ENCODE assay signal across 25 cellular contexts in genomic region chr1:34631126-34631525, GRCh38.
"Had no signal": no experiment of that assay in that cellular context is flagged by ENCODE, and none has a peak within 500 bp of the region (broad histone marks: within the 10 kb centered on the region; RNA-seq: fewer than 3 reads in every experiment).

No MANE protein-coding gene starts in this region.

- H3K4me1 Mint-ChIP-seq: memory B cell; naive thymus-derived CD4-positive, alpha-beta T cell; stimulated activated memory B cell treated with anti-CD40 and anti-IgM and Interleukin-4, amounts not matched to agents 10 μg/mL and 1 μg/mL and 100 μg/mL, for 72 hours; stimulated activated naive CD8-positive, alpha-beta T cell treated with anti-CD3 and anti-CD28 coated beads, Interleukin-15, amount 100 ng/mL, for 72 hours had no signal

- H3K9me3 Mint-ChIP-seq: immature natural killer cell; naive thymus-derived CD4-positive, alpha-beta T cell; natural killer cell treated with Interleukin-12 subunit alpha and Interleukin-12 subunit beta and Interleukin-15 and Interleukin-18, amount 100 ng/mL, for 72 hours; stimulated activated naive CD8-positive, alpha-beta T cell treated with anti-CD3 and anti-CD28 coated beads, Interleukin-15, amount 100 ng/mL, for 72 hours; type B pancreatic cell had no signal

- H3K27ac Mint-ChIP-seq: immature natural killer cell; memory B cell; naive thymus-derived CD4-positive, alpha-beta T cell; natural killer cell treated with Interleukin-12 subunit alpha and Interleukin-12 subunit beta and Interleukin-15 and Interleukin-18, amount 100 ng/mL, for 72 hours; progenitor cell of endocrine pancreas; stimulated activated memory B cell treated with anti-CD40 and anti-IgM and Interleukin-4, amounts not matched to agents 10 μg/mL and 1 μg/mL and 100 μg/mL, for 72 hours; stimulated activated naive CD8-positive, alpha-beta T cell treated with anti-CD3 and anti-CD28 coated beads, Interleukin-15, amount 100 ng/mL, for 72 hours; type B pancreatic cell had no signal

- H3K36me3 Mint-ChIP-seq: immature natural killer cell; memory B cell; naive thymus-derived CD4-positive, alpha-beta T cell; natural killer cell treated with Interleukin-12 subunit alpha and Interleukin-12 subunit beta and Interleukin-15 and Interleukin-18, amount 100 ng/mL, for 72 hours; stimulated activated memory B cell treated with anti-CD40 and anti-IgM and Interleukin-4, amounts not matched to agents 10 μg/mL and 1 μg/mL and 100 μg/mL, for 72 hours; type B pancreatic cell had no signal

- H3K4me1 ChIP-seq: left ventricle myocardium inferior, right atrium auricular region, right lobe of liver, vagina had no signal

- DNase-seq: hippocampal formation; immature natural killer cell; kidney; left colon; left ventricle myocardium inferior; midbrain; mucosa of descending colon; naive thymus-derived CD4-positive, alpha-beta T cell; ovary; right lobe of liver; stimulated activated CD4-positive, alpha-beta T cell treated with anti-CD3 and anti-CD28 coated beads, Interleukin-1b, Interleukin-23, amount 100 ng/mL, for 48 hours; stimulated activated CD4-positive, alpha-beta T cell treated with anti-CD3 and anti-CD28 coated beads, Interleukin-2, amount 100 ng/mL, for 48 hours; stimulated activated CD4-positive, alpha-beta T cell treated with anti-CD3 and anti-CD28 coated beads, Interleukin-4, amount 100 ng/mL, for 4 hours; stimulated activated CD8-positive, alpha-beta memory T cell treated with anti-CD3 and anti-CD28 coated beads, Interleukin-4, amount 100 ng/mL, for 48 hours; stimulated activated naive CD4-positive, alpha-beta T cell treated with Interleukin-2 at 50 U/mL for 16 hours; stimulated activated naive CD8-positive, alpha-beta T cell treated with anti-CD3 and anti-CD28 coated beads, Interleukin-15, amount 100 ng/mL, for 72 hours had no signal

- ATAC-seq: left colon; mucosa of descending colon; naive thymus-derived CD4-positive, alpha-beta T cell; natural killer cell treated with Interleukin-12 subunit alpha and Interleukin-12 subunit beta and Interleukin-15 and Interleukin-18, amount 100 ng/mL, for 72 hours; right lobe of liver; stimulated activated memory B cell treated with anti-CD40 and anti-IgM and Interleukin-4, amounts not matched to agents 10 μg/mL and 1 μg/mL and 100 μg/mL, for 72 hours; stimulated activated naive CD8-positive, alpha-beta T cell treated with anti-CD3 and anti-CD28 coated beads, Interleukin-15, amount 100 ng/mL, for 72 hours had no signal

- H3K9me3 ChIP-seq: left ventricle myocardium inferior, mucosa of descending colon, ovary, right atrium auricular region, right lobe of liver, tibial nerve, vagina had no signal

- H3K27me3 ChIP-seq: ovary, right atrium auricular region, right lobe of liver, tibial nerve, vagina had no signal

- H3K27ac ChIP-seq: left ventricle myocardium inferior, ovary, right atrium auricular region, right lobe of liver, tibial nerve, vagina had no signal

- H3K27me3 Mint-ChIP-seq: stimulated activated memory B cell treated with anti-CD40 and anti-IgM and Interleukin-4, amounts not matched to agents 10 μg/mL and 1 μg/mL and 100 μg/mL, for 72 hours had no signal

- H3K36me3 ChIP-seq: left ventricle myocardium inferior, ovary, right atrium auricular region, right lobe of liver, tibial nerve, vagina had no signal

- H3K4me3 ChIP-seq: left ventricle myocardium inferior, mucosa of descending colon, ovary, right atrium auricular region, right lobe of liver, smooth muscle cell, tibial nerve, vagina had no signal

- H3K4me3 Mint-ChIP-seq: immature natural killer cell; memory B cell; naive thymus-derived CD4-positive, alpha-beta T cell; natural killer cell treated with Interleukin-12 subunit alpha and Interleukin-12 subunit beta and Interleukin-15 and Interleukin-18, amount 100 ng/mL, for 72 hours; stimulated activated memory B cell treated with anti-CD40 and anti-IgM and Interleukin-4, amounts not matched to agents 10 μg/mL and 1 μg/mL and 100 μg/mL, for 72 hours; stimulated activated naive CD8-positive, alpha-beta T cell treated with anti-CD3 and anti-CD28 coated beads, Interleukin-15, amount 100 ng/mL, for 72 hours; type B pancreatic cell had no signal
